Comparison of ENCODE assay signal across 34 cellular contexts in the genomic region with DNA sequence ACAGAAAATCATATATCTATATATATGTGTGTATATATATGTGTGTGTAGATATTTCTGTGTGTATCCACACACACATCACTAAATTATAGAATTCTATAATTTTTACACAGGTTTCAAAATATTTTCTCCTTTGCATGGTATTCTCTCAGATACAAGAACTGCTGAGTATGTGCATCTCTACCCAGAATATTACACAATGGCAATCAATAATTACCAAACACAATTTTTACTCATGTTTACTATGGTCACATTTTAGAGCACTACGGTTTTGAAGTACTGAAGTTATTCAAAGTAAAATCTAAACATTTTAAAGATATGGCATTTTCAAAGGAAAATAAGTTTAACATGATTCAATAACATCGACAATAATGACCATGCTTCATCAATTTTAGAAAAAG.
"Had no signal": no experiment of that assay in that cellular context is flagged by ENCODE, and none has a peak within 500 bp of the region (broad histone marks: within the 10 kb centered on the region; RNA-seq: fewer than 3 reads in every experiment).

No MANE protein-coding gene starts in this region.

- H3K27ac ChIP-seq: KMS-11 had no signal

- DNase-seq: Karpas-422, Kasumi-1, MG63, MM.1S, MV-4-11, NCI-H1048, NCI-H1092, NCI-H1092 treated with DMSO at 0.1 percent for 48 hours, NCI-H1105, NCI-H1105 treated with DMSO at 0.1 percent for 48 hours, NCI-H1417, NCI-H1417 treated with DMSO at 0.1 percent for 48 hours, NCI-H1436, NCI-H1436 treated with DMSO at 0.1 percent for 48 hours, NCI-H146, NCI-H1694, NCI-H1694 treated with DMSO at 0.1 percent for 48 hours, NCI-H187 treated with DMSO at 0.1 percent for 48 hours, NCI-H1930, NCI-H2029, NCI-H2029 treated with DMSO at 0.1 percent for 48 hours, NCI-H2081, NCI-H2081 treated with DMSO at 0.1 percent for 48 hours, NCI-H2107, NCI-H2171, NCI-H2171 treated with DMSO at 0.1 percent for 48 hours, NCI-H2227 treated with DMSO at 0.1 percent for 48 hours, NCI-H226, NCI-H345, NCI-H446, NCI-H446 treated with DMSO at 0.1 percent for 48 hours, NCI-H510A, NCI-H510A treated with DMSO at 0.1 percent for 48 hours had no signal

- H3K36me3 ChIP-seq: MG63 had no signal

- H3K4me2 ChIP-seq: KMS-11 had no signal

- H3K27me3 ChIP-seq: MG63 had no signal

- H3K9ac ChIP-seq: KMS-11 had no signal

- H3K4me3 ChIP-seq: MG63 had no signal

- H3K9me3 ChIP-seq: MG63 had no signal
